17 cellular contexts compared by ENCODE assay signal in genomic region chr15:29872716-29873115, GRCh38. TPM values are rescaled to one million over a fixed set of nuclear protein-coding genes. Genes with fewer than 3 reads are reported as not detected.
A peak's percentile ranks its signal among the peaks of the same experiment; 100 is the strongest.
DNase-seq lines count a peak whose midpoint lies in the region; ATAC-seq and TF ChIP-seq lines count a peak whose summit lies in the region.
"Had no signal": no experiment of that assay in that cellular context is flagged by ENCODE, and none has a peak within 500 bp of the region (broad histone marks: within the 10 kb centered on the region; RNA-seq: fewer than 3 reads in every experiment).

No MANE protein-coding gene starts in this region.

- no peak overlapping the region for H3K27ac Mint-ChIP-seq in glutamatergic neuron (ENCODE audit: unreplicated experiment)
- H3K27ac Mint-ChIP-seq: CD8-positive, alpha-beta T cell had no signal

- peak overlapping the region; percentile 82 for H3K27ac ChIP-seq in left ventricle myocardium inferior (replicated peaks)
- H3K27ac ChIP-seq in right cardiac atrium (ENCODE audit: low read length) = no peak overlapping the region
- peak overlapping the region; percentile 41 for H3K27ac ChIP-seq in substantia nigra (ENCODE audit: low read depth, low read length, poor library complexity, severe bottlenecking)
- H3K27ac ChIP-seq: BLaER1 treated with 17β-estradiol and CSF1 and Interleukin-3, amounts not matched to agents 10 nM and 100 nM had no signal

- H3K27me3 Mint-ChIP-seq in glutamatergic neuron (ENCODE audit: unreplicated experiment) = peaks cover 4% of the 10 kb centered on the region

- intact Hi-C loops in left ventricle myocardium inferior (cut with micrococcal nuclease) (no loop called here), right cardiac atrium (cut with DNase I) (no loop called here)

- H3K4me3 Mint-ChIP-seq in glutamatergic neuron (ENCODE audit: unreplicated experiment) = peak overlapping the region; percentile 13
- H3K4me3 Mint-ChIP-seq: CD8-positive, alpha-beta T cell had no signal

- no peak for ATAC-seq in right cardiac atrium
- ATAC-seq: CD8-positive, alpha-beta T cell; Panc1 had no signal

- H3K4me3 ChIP-seq in left ventricle myocardium inferior (no peak overlapping the region), right cardiac atrium (ENCODE audit: low read length) (no peak overlapping the region)
- H3K4me3 ChIP-seq: BLaER1 treated with 17β-estradiol and CSF1 and Interleukin-3, amounts not matched to agents 10 nM and 100 nM had no signal

- H3K4me1 ChIP-seq in left ventricle myocardium inferior (peaks cover 52% of the 10 kb centered on the region), right cardiac atrium (ENCODE audit: control insufficient read depth, insufficient read depth, low read length) (peaks cover 20% of the 10 kb centered on the region)

- peaks cover 37% of the 10 kb centered on the region for H3K4me1 Mint-ChIP-seq in glutamatergic neuron (ENCODE audit: low read depth, unreplicated experiment)

- TF ChIP-seq POLR2A in erythroblast (IDR thresholded peaks at IDR 0.05; ENCODE audit: low read length) = no peak

- DNase-seq in left ventricle myocardium inferior = no peak
- no peak for DNase-seq in right cardiac atrium
- no peak for DNase-seq in glutamatergic neuron
- DNase-seq in substantia nigra (lab: John Stamatoyannopoulos, UW) = no peak
- DNase-seq in NCI-H446 treated with DMSO at 0.1 percent for 48 hours (lab: John Stamatoyannopoulos, UW) = no peak
- DNase-seq in activated T-cell treated with anti-CD3 and anti-CD28 coated beads for 4 hours = no peak
- DNase-seq in erythroblast (lab: John Stamatoyannopoulos, UW) = no peak
- DNase-seq: CD8-positive, alpha-beta T cell; DMS79; MM.1S; NCI-H1092; NCI-H146; NCI-H2081; NCI-H2171 treated with DMSO at 0.1 percent for 48 hours; NCI-H446 had no signal

- no peaks in the 10 kb centered on the region for H3K36me3 Mint-ChIP-seq in glutamatergic neuron (ENCODE audit: unreplicated experiment)
- H3K36me3 Mint-ChIP-seq: CD8-positive, alpha-beta T cell had no signal

- H3K27me3 ChIP-seq in left ventricle myocardium inferior (ENCODE audit: low read depth) (no peaks in the 10 kb centered on the region), right cardiac atrium (ENCODE audit: control insufficient read depth, insufficient read depth) (no peaks in the 10 kb centered on the region)

- peaks cover 2% of the 10 kb centered on the region for H3K9me3 Mint-ChIP-seq in glutamatergic neuron (ENCODE audit: unreplicated experiment)
- H3K9me3 Mint-ChIP-seq: CD8-positive, alpha-beta T cell had no signal

- TF ChIP-seq CTCF in left ventricle myocardium inferior (IDR thresholded peaks at IDR 0.05; ENCODE audit: borderline replicate concordance) (no peak), glutamatergic neuron (IDR thresholded peaks at IDR 0.05; ENCODE audit: partially characterized antibody, unreplicated experiment) (no peak)

- 89% methylated on average over 7 of the region's 7 CpGs for WGBS in right cardiac atrium

- H3K9me3 ChIP-seq in left ventricle myocardium inferior (replicated peaks) = no peaks in the 10 kb centered on the region
- no peaks in the 10 kb centered on the region for H3K9me3 ChIP-seq in right cardiac atrium (ENCODE audit: control insufficient read depth, low read length)
- H3K9me3 ChIP-seq: BLaER1 treated with 17β-estradiol and CSF1 and Interleukin-3, amounts not matched to agents 10 nM and 100 nM had no signal

- no peaks in the 10 kb centered on the region for H3K36me3 ChIP-seq in left ventricle myocardium inferior
- H3K36me3 ChIP-seq: BLaER1 treated with 17β-estradiol and CSF1 and Interleukin-3, amounts not matched to agents 10 nM and 100 nM had no signal

RNA-seq across cellular contexts. Expression of gene TJP1, which starts 50.4 kb away (rescaled TPM):
- 108 TPM for total RNA-seq in left ventricle myocardium inferior
- total RNA-seq in right cardiac atrium = 100 to 1,000 TPM; 118 to 131 (median 120) TPM
- polyA plus RNA-seq in right cardiac atrium = 36.6 TPM
- total RNA-seq in glutamatergic neuron (ENCODE audit: unreplicated experiment) = 129 TPM
- total RNA-seq: CD8-positive, alpha-beta T cell had no signal
